ENCODE assay signal across 14 cellular contexts in the genomic region with DNA sequence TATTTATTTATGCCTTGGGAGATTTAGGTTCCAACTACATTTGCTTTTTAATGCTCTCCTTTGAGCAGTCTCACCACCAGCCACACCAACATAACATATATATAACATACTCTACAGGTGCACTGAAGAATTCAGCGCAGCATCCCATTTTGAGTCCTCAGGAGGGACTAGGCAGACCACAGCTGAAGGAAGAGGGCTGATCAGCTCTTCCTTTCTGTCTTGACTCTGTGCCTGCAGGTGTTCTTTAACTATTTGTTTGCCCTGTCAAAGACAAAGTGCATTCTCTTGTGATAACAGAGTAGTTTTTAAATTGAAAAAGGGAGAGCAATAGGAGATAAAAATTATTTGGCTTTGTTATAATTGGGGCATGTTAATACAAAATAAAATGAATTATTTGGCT. TPM values are rescaled to one million over a fixed set of nuclear protein-coding genes. Genes with fewer than 3 reads are reported as not detected.
DNase-seq lines count a peak whose midpoint lies in the region; ATAC-seq and TF ChIP-seq lines count a peak whose summit lies in the region.
"Had no signal": no experiment of that assay in that cellular context is flagged by ENCODE, and none has a peak within 500 bp of the region (broad histone marks: within the 10 kb centered on the region; RNA-seq: fewer than 3 reads in every experiment).

No MANE protein-coding gene starts in this region.

- TF ChIP-seq CTCF in type B pancreatic cell (conservative IDR thresholded peaks at IDR 0.05): no peak

- H3K27me3 Mint-ChIP-seq in stimulated activated naive CD8-positive, alpha-beta T cell treated with anti-CD3 and anti-CD28 coated beads, Interleukin-15, Interleukin-2, amounts not matched to agents 100 ng/mL and 50 ng/mL, for 24 hours: no peaks in the 10 kb centered on the region
- H3K27me3 Mint-ChIP-seq in T-cell (no peaks in the 10 kb centered on the region), type B pancreatic cell (no peaks in the 10 kb centered on the region)
- no peaks in the 10 kb centered on the region for H3K27me3 Mint-ChIP-seq in effector memory CD8-positive, alpha-beta T cell

- CTCF ChIA-PET in T-cell (lab: Charles Lee): interaction anchor here (0.5 to 5.6 kb wide), 18 partner anchors 9 to 188 kb away, joined by 3 to 86 read pairs (median 4); a partner anchor contains a TSS

- POLR2A ChIA-PET in T-cell (lab: Charles Lee): interaction anchor here (0.5 to 6.6 kb wide), 12 partner anchors 8 to 1118 kb away, joined by 3 to 221 read pairs (median 5); a partner anchor contains a TSS

- H3K9me3 Mint-ChIP-seq in stimulated activated naive CD8-positive, alpha-beta T cell treated with anti-CD3 and anti-CD28 coated beads, Interleukin-15, Interleukin-2, amounts not matched to agents 100 ng/mL and 50 ng/mL, for 24 hours: no peaks in the 10 kb centered on the region
- H3K9me3 Mint-ChIP-seq in T-cell (no peaks in the 10 kb centered on the region), type B pancreatic cell (peaks cover 4% of the 10 kb centered on the region)
- no peaks in the 10 kb centered on the region for H3K9me3 Mint-ChIP-seq in effector memory CD8-positive, alpha-beta T cell

- peaks cover 37% of the 10 kb centered on the region for H3K36me3 Mint-ChIP-seq in stimulated activated naive CD8-positive, alpha-beta T cell treated with anti-CD3 and anti-CD28 coated beads, Interleukin-15, Interleukin-2, amounts not matched to agents 100 ng/mL and 50 ng/mL, for 24 hours (ENCODE audit: low read depth)
- H3K36me3 Mint-ChIP-seq in T-cell (peaks cover 25% of the 10 kb centered on the region), type B pancreatic cell (peaks cover 22% of the 10 kb centered on the region)
- H3K36me3 Mint-ChIP-seq in effector memory CD8-positive, alpha-beta T cell (ENCODE audit: insufficient read depth): peaks cover 80% of the 10 kb centered on the region

- ATAC-seq in stimulated activated naive CD8-positive, alpha-beta T cell treated with anti-CD3 and anti-CD28 coated beads, Interleukin-15, Interleukin-2, amounts not matched to agents 100 U/mL and 50 U/mL, for 24 hours: no peak
- peak in 3 of 4 experiments; percentile 45 to 56 (median 46) for ATAC-seq in T-cell (replicated peaks in 1 of 4)
- ATAC-seq in effector memory CD8-positive, alpha-beta T cell (replicated peaks): no peak
- ATAC-seq: gastroesophageal sphincter had no signal

- DNase-seq in stimulated activated naive CD8-positive, alpha-beta T cell treated with anti-CD3 and anti-CD28 coated beads, Interleukin-15, Interleukin-2, amounts not matched to agents 100 U/mL and 50 U/mL, for 24 hours: no peak
- peak in 1 of 34 experiments; percentile 10 for DNase-seq in T-cell
- DNase-seq in effector memory CD8-positive, alpha-beta T cell: no peak
- no peak for DNase-seq in type B pancreatic cell (ENCODE audit: extremely low spot score, unreplicated experiment)
- DNase-seq in retina: no peak
- DNase-seq in LoVo (ENCODE audit: low spot score): no peak
- DNase-seq in epidermal melanocyte (ENCODE audit: insufficient read length, low spot score): no peak
- DNase-seq: cerebellar nuclear complex, DMS53, NCI-H774, T1000 had no signal

- peaks cover 75% of the 10 kb centered on the region for H3K4me1 Mint-ChIP-seq in stimulated activated naive CD8-positive, alpha-beta T cell treated with anti-CD3 and anti-CD28 coated beads, Interleukin-15, Interleukin-2, amounts not matched to agents 100 ng/mL and 50 ng/mL, for 24 hours (ENCODE audit: low read depth)
- H3K4me1 Mint-ChIP-seq in T-cell (peaks cover 80 to 82% (median 81%) of the 10 kb centered on the region in 3 donors), type B pancreatic cell (ENCODE audit: unreplicated experiment) (peaks cover 27% of the 10 kb centered on the region)
- peaks cover 42 to 57% of the 10 kb centered on the region in 2 donors for H3K4me1 Mint-ChIP-seq in effector memory CD8-positive, alpha-beta T cell (ENCODE audit: low read depth in 2 of 2)

- H3K27ac Mint-ChIP-seq in stimulated activated naive CD8-positive, alpha-beta T cell treated with anti-CD3 and anti-CD28 coated beads, Interleukin-15, Interleukin-2, amounts not matched to agents 100 ng/mL and 50 ng/mL, for 24 hours: peak overlapping the region; percentile 19
- peak overlapping the region; percentile 96 to 99 for H3K27ac Mint-ChIP-seq in T-cell
- H3K27ac Mint-ChIP-seq in effector memory CD8-positive, alpha-beta T cell: peak overlapping the region; percentile 83 to 92
- H3K27ac Mint-ChIP-seq in type B pancreatic cell: peak overlapping the region; percentile 36

- no peak overlapping the region for H3K4me3 Mint-ChIP-seq in stimulated activated naive CD8-positive, alpha-beta T cell treated with anti-CD3 and anti-CD28 coated beads, Interleukin-15, Interleukin-2, amounts not matched to agents 100 ng/mL and 50 ng/mL, for 24 hours
- H3K4me3 Mint-ChIP-seq in T-cell (peak overlapping the region; percentile 49 to 79 (median 63)), type B pancreatic cell (no peak overlapping the region)
- peak overlapping the region; percentile 62 to 64 for H3K4me3 Mint-ChIP-seq in effector memory CD8-positive, alpha-beta T cell

RNA-seq across cellular contexts. Expression of a gene that starts 17.0 kb away (rescaled TPM):
- 100 to 1,000 TPM in 4 of 5 donors, 10 to 100 TPM in 1; 99.5 to 189 (median 103) TPM for total RNA-seq in T-cell
- total RNA-seq in type B pancreatic cell (ENCODE audit: low replicate concordance): 49.9 and 62.0 TPM in 2 replicates

RNA-seq across cellular contexts. Expression of a gene that starts 33.2 kb away (rescaled TPM):
- total RNA-seq in T-cell (1 to 10 TPM in 1 of 5 donors, under 1 TPM in 4; 0.23 to 1.2 (median 0.63) TPM), type B pancreatic cell (ENCODE audit: low replicate concordance) (7.5 and 30.5 TPM in 2 replicates)

RNA-seq across cellular contexts. Expression of a gene that starts 41.0 kb away (rescaled TPM):
- total RNA-seq in T-cell: 1 to 10 TPM; 5.6 to 6.1 (median 5.9) TPM
- 5.7 and 16.0 TPM in 2 replicates for total RNA-seq in type B pancreatic cell (ENCODE audit: low replicate concordance)

RNA-seq across cellular contexts. Expression of a gene that starts 41.5 kb away (rescaled TPM):
- total RNA-seq in T-cell: 10 to 100 TPM; 57.8 to 66.4 (median 61.5) TPM
- total RNA-seq in type B pancreatic cell (ENCODE audit: low replicate concordance): 13.5 and 22.4 TPM in 2 replicates

RNA-seq across cellular contexts. Expression of a gene that starts 58.7 kb away (rescaled TPM):
- total RNA-seq in T-cell (1 to 10 TPM; 1.2 to 5.8 (median 1.7) TPM), type B pancreatic cell (ENCODE audit: low replicate concordance) (1.2 TPM in 2 replicates)
- total RNA-seq: M059J had no signal

Comparison
In these comparisons a context has a peak if more than half of its experiments do, and no peak if none do; other contexts are left out.
1. H3K27ac Mint-ChIP-seq: peak in every context shown above with its lines; median percentile 98 in T-cell; 88 in effector memory CD8-positive, alpha-beta T cell; 36 in type B pancreatic cell; 19 in stimulated activated naive CD8-positive, alpha-beta T cell treated with anti-CD3 and anti-CD28 coated beads, Interleukin-15, Interleukin-2, amounts not matched to agents 100 ng/mL and 50 ng/mL, for 24 hours.
2. H3K4me3 Mint-ChIP-seq: peak in T-cell (3 of 3) and effector memory CD8-positive, alpha-beta T cell (2 of 2); none in stimulated activated naive CD8-positive, alpha-beta T cell treated with anti-CD3 and anti-CD28 coated beads, Interleukin-15, Interleukin-2, amounts not matched to agents 100 ng/mL and 50 ng/mL, for 24 hours (single experiment) and type B pancreatic cell (single experiment).
3. ATAC-seq: peak in T-cell (3 of 4); none in stimulated activated naive CD8-positive, alpha-beta T cell treated with anti-CD3 and anti-CD28 coated beads, Interleukin-15, Interleukin-2, amounts not matched to agents 100 U/mL and 50 U/mL, for 24 hours (single experiment) and effector memory CD8-positive, alpha-beta T cell (single experiment).